8 cellular contexts compared by ENCODE assay signal in the genomic region with DNA sequence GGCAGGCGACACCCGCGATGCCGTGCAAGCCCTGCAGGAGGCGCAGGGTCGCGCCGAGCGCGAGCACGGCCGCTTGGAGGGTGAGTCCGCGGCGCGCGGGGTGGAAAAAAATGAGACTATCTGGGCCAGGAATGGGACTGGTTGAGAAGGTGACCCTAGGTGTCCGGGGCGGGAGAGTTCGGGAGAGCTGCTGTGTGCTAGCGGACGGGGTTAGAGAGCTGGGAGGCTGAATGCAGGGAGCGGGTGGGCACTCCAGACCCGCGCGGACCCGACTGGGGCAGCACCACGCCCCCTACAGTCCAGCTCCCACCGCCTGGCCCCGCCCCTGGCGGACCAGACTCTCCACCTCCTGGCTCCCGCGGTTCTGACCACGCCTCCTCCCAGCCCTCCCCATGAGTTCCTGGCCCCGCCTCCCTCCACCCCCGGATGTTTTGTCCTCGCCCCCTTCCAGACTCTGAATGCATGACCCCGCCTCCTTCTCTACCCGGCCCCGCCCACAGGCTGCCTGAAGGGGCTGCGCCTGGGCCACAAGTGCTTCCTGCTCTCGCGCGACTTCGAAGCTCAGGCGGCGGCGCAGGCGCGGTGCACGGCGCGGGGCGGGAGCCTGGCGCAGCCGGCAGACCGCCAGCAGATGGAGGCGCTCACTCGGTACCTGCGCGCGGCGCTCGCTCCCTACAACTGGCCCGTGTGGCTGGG. TPM values are rescaled to one million over a fixed set of nuclear protein-coding genes. Genes with fewer than 3 reads are reported as not detected.
A peak's percentile ranks its signal among the peaks of the same experiment; 100 is the strongest.
DNase-seq lines count a peak whose midpoint lies in the region; ATAC-seq and TF ChIP-seq lines count a peak whose summit lies in the region.

No MANE protein-coding gene starts in this region.

- H3K36me3 ChIP-seq in HAP-1 (replicated peaks), result no peaks in the 10 kb centered on the region
- no peaks in the 10 kb centered on the region for H3K36me3 ChIP-seq in right atrium auricular region
- H3K36me3 ChIP-seq in psoas muscle (ENCODE audit: insufficient read depth in 1 of 2, low read depth in 1 of 2), result no peaks in the 10 kb centered on the region
- no peaks in the 10 kb centered on the region for H3K36me3 ChIP-seq in urinary bladder (ENCODE audit: insufficient read depth)

- H3K4me1 Mint-ChIP-seq in T-helper 17 cell, result peaks cover 16% of the 10 kb centered on the region

- H3K27ac Mint-ChIP-seq in T-helper 17 cell, result no peak overlapping the region

- peak overlapping the region; percentile 77 for H3K4me3 Mint-ChIP-seq in T-helper 17 cell

- H3K36me3 Mint-ChIP-seq in T-helper 17 cell (ENCODE audit: low read depth), result peaks cover 6% of the 10 kb centered on the region

- TF ChIP-seq CTCF in right atrium auricular region (IDR thresholded peaks at IDR 0.05) (peak; percentile 63 to 85), psoas muscle (IDR thresholded peaks at IDR 0.05) (peak; percentile 48)

- H3K9me3 ChIP-seq in HAP-1 (no peaks in the 10 kb centered on the region), T-helper 17 cell (ENCODE audit: control insufficient read depth, low read length, poor library complexity, severe bottlenecking) (no peaks in the 10 kb centered on the region), right atrium auricular region (no peaks in the 10 kb centered on the region), psoas muscle (no peaks in the 10 kb centered on the region)

- DNase-seq in ELR (ENCODE audit: low read depth), result peak; percentile 98
- DNase-seq in HAP-1 (ENCODE audit: low spot score in 2 of 2), result peak; percentile 96 to 100
- DNase-seq in MV-4-11 (lab: John Stamatoyannopoulos, UW), result peak; percentile 99
- DNase-seq in T-helper 17 cell, result peak; percentile 53 to 73 (median 57)
- DNase-seq in anterior cingulate cortex (lab: John Stamatoyannopoulos, UW), result peak; percentile 45 to 100 (median 99)
- peak; percentile 96 for DNase-seq in right atrium auricular region (ENCODE audit: low spot score)
- DNase-seq in psoas muscle, result peak; percentile 97 to 98

- intact Hi-C loops in psoas muscle (cut with DNase I), result no loop called here

- H3K27me3 Mint-ChIP-seq in T-helper 17 cell, result peaks cover 80% of the 10 kb centered on the region

- H3K27me3 ChIP-seq in HAP-1 (ENCODE audit: low read depth) (no peaks in the 10 kb centered on the region), right atrium auricular region (no peaks in the 10 kb centered on the region), psoas muscle (ENCODE audit: insufficient read depth in 3 of 3, low read length in 2 of 3) (peaks cover 0 to 83% (median 27%) of the 10 kb centered on the region in 3 donors)

- peak overlapping the region; percentile 58 to 73 for H3K27ac ChIP-seq in right atrium auricular region
- H3K27ac ChIP-seq in psoas muscle, result peak overlapping the region; percentile 16
- peak overlapping the region; percentile 28 for H3K27ac ChIP-seq in urinary bladder (ENCODE audit: low read depth)

- H3K4me1 ChIP-seq in HAP-1, result peaks cover 12% of the 10 kb centered on the region
- peaks cover 0 to 31% of the 10 kb centered on the region in 2 donors for H3K4me1 ChIP-seq in right atrium auricular region
- no peaks in the 10 kb centered on the region for H3K4me1 ChIP-seq in psoas muscle
- no peaks in the 10 kb centered on the region for H3K4me1 ChIP-seq in urinary bladder (ENCODE audit: insufficient read depth)

- in situ Hi-C loops in HAP-1 (cut with MboI; ENCODE audit: low sequenced_read_pairs), result no loop called here

- H3K4me3 ChIP-seq in HAP-1 (peak overlapping the region; percentile 53), right atrium auricular region (peak overlapping the region; percentile 45 to 71), psoas muscle (peak overlapping the region; percentile 67), urinary bladder (ENCODE audit: low read depth, low read length) (peak overlapping the region; percentile 55)

- ATAC-seq in T-helper 17 cell (peak; percentile 89), psoas muscle (peak; percentile 94 to 95 (median 95))

- WGBS in psoas muscle, 3 donors, result 0 to 1% (median 1%) methylated on average over 59 to 65 of the region's 65 CpGs
- under 1% methylated on average over 65 of the region's 65 CpGs for WGBS in urinary bladder

RNA-seq across cellular contexts. Expression of a gene that starts 1.5 kb away (rescaled TPM):
- total RNA-seq in T-helper 17 cell (under 1 TPM in 1 of 2 donors, not detected in 1; 0.39 TPM), right atrium auricular region (10 to 100 TPM; 10.3 to 13.8 TPM), psoas muscle (1 to 10 TPM; 1.6 to 4.5 (median 1.8) TPM), urinary bladder (32.4 TPM)
- polyA plus RNA-seq in psoas muscle (1 to 10 TPM in 1 of 3 donors, under 1 TPM in 2; 0.83 to 4.0 (median 0.83) TPM), urinary bladder (43.7 TPM)

RNA-seq across cellular contexts. Expression of a gene that starts 5.1 kb away (rescaled TPM):
- total RNA-seq in T-helper 17 cell (not detected), right atrium auricular region (1 to 10 TPM in 1 of 2 donors, under 1 TPM in 1; 0.56 to 1.8 TPM), psoas muscle (1 to 10 TPM in 1 of 4 donors, under 1 TPM in 2, not detected in 1; 0.39 to 1.3 (median 0.83) TPM), urinary bladder (4.3 TPM)
- polyA plus RNA-seq in psoas muscle (under 1 TPM in 2 of 3 donors, not detected in 1; 0.14 to 0.16 TPM), urinary bladder (0.60 TPM)

RNA-seq across cellular contexts. Expression of a gene that starts 45.6 kb away (rescaled TPM):
- not detected for total RNA-seq in T-helper 17 cell
- total RNA-seq in right atrium auricular region, result not detected
- not detected for total RNA-seq in psoas muscle
- not detected for polyA plus RNA-seq in psoas muscle
- total RNA-seq in urinary bladder, result not detected
- polyA plus RNA-seq in urinary bladder, result not detected

Comparison
In these comparisons a context has a peak if more than half of its experiments do, and no peak if none do; other contexts are left out.
1. Peak in every context shown above with its lines: DNase-seq, ATAC-seq, H3K4me3 ChIP-seq and H3K27ac ChIP-seq.